29 cellular contexts compared by ENCODE assay signal in genomic region chrX:53227224-53227765, GRCh38. TPM values are rescaled to one million over a fixed set of nuclear protein-coding genes. Genes with fewer than 3 reads are reported as not detected.
DNase-seq lines count a peak whose midpoint lies in the region; ATAC-seq and TF ChIP-seq lines count a peak whose summit lies in the region.
"Had no signal": no experiment of that assay in that cellular context is flagged by ENCODE, and none has a peak within 500 bp of the region (broad histone marks: within the 10 kb centered on the region; RNA-seq: fewer than 3 reads in every experiment).

No MANE protein-coding gene starts in this region.

- DNase-seq in activated naive CD8-positive, alpha-beta T cell treated with anti-CD3 and anti-CD28 coated beads, Interleukin-2, amount 10 ng/mL, durations not matched to agents 7 days and 5 days, result no peak
- no peak for DNase-seq in activated naive CD8-positive, alpha-beta T cell treated with anti-CD3 and anti-CD28 coated beads, Interleukin-2, amount 50 U/mL, for 24 hours
- DNase-seq in HL-60 (ENCODE audit: low read depth in 1 of 2, low spot score in 1 of 2) (peak in 1 of 2 experiments; percentile 45), LoVo (ENCODE audit: low spot score) (no peak), SKM-1 (lab: John Stamatoyannopoulos, UW; ENCODE audit: unreplicated experiment) (no peak)
- DNase-seq: activated CD4-positive, alpha-beta T cell treated with anti-CD3 and anti-CD28 coated beads for 36 hours; activated gamma-delta T cell; activated naive CD8-positive, alpha-beta T cell treated with anti-CD3 and anti-CD28 coated beads for 36 hours; activated T-cell treated with anti-CD3 and anti-CD28 coated beads, Interleukin-2, amount 50 U/mL, for 1 hour; C1 segment of cervical spinal cord; colonic mucosa; DMS79; effector memory CD8-positive, alpha-beta T cell; GDM1; NCI-H1048; NCI-H1694; NCI-H446; NCI-H748 treated with DMSO at 0.1 percent for 48 hours; stimulated activated CD4-positive, alpha-beta T cell treated with anti-CD3 and anti-CD28 coated beads, Interleukin-2, amount 100 ng/mL, for 24 hours had no signal

- peaks cover 8% of the 10 kb centered on the region for H3K27me3 Mint-ChIP-seq in activated naive CD8-positive, alpha-beta T cell treated with anti-CD3 and anti-CD28 coated beads, Interleukin-2, amount 10 ng/mL, durations not matched to agents 7 days and 5 days
- H3K27me3 Mint-ChIP-seq in activated naive CD8-positive, alpha-beta T cell treated with anti-CD3 and anti-CD28 coated beads, Interleukin-2, amount 50 U/mL, for 24 hours, result no peaks in the 10 kb centered on the region
- H3K27me3 Mint-ChIP-seq: activated CD4-positive, alpha-beta T cell treated with anti-CD3 and anti-CD28 coated beads for 36 hours; activated naive CD8-positive, alpha-beta T cell treated with anti-CD3 and anti-CD28 coated beads for 36 hours; effector memory CD8-positive, alpha-beta T cell; stimulated activated naive CD8-positive, alpha-beta T cell treated with anti-CD3 and anti-CD28 coated beads, Interleukin-15, Interleukin-2, amounts not matched to agents 100 ng/mL and 50 ng/mL, for 24 hours had no signal

- H3K27ac ChIP-seq in HL-60 (replicated peaks) (peak overlapping the region; percentile 63), VCaP (peak overlapping the region; percentile 78; the same call in 1 of the 2 replicates)
- H3K27ac ChIP-seq: ascending aorta, colonic mucosa, KMS-11, right atrium auricular region, RWPE1, thoracic aorta had no signal

- H3K27ac Mint-ChIP-seq in activated naive CD8-positive, alpha-beta T cell treated with anti-CD3 and anti-CD28 coated beads, Interleukin-2, amount 10 ng/mL, durations not matched to agents 7 days and 5 days, result peak overlapping the region; percentile 69
- no peak overlapping the region for H3K27ac Mint-ChIP-seq in activated naive CD8-positive, alpha-beta T cell treated with anti-CD3 and anti-CD28 coated beads, Interleukin-2, amount 50 U/mL, for 24 hours
- H3K27ac Mint-ChIP-seq: activated CD4-positive, alpha-beta T cell treated with anti-CD3 and anti-CD28 coated beads for 36 hours; activated naive CD8-positive, alpha-beta T cell treated with anti-CD3 and anti-CD28 coated beads for 36 hours; effector memory CD8-positive, alpha-beta T cell; stimulated activated naive CD8-positive, alpha-beta T cell treated with anti-CD3 and anti-CD28 coated beads, Interleukin-15, Interleukin-2, amounts not matched to agents 100 ng/mL and 50 ng/mL, for 24 hours had no signal

- no peak overlapping the region for H3K4me3 ChIP-seq in HL-60 (replicated peaks; ENCODE audit: insufficient read depth, low read length)
- H3K4me3 ChIP-seq: ascending aorta, colonic mucosa, right atrium auricular region, smooth muscle cell, thoracic aorta had no signal

- no peaks in the 10 kb centered on the region for H3K27me3 ChIP-seq in HL-60 (ENCODE audit: insufficient read depth, poor library complexity, severe bottlenecking)
- H3K27me3 ChIP-seq: ascending aorta, colonic mucosa, right atrium auricular region had no signal

- POLR2A ChIA-PET in activated naive CD8-positive, alpha-beta T cell treated with anti-CD3 and anti-CD28 coated beads, Interleukin-2, amount 10 ng/mL, durations not matched to agents 7 days and 5 days (lab: Charles Lee), result no interaction called here

- H3K4me1 Mint-ChIP-seq in activated naive CD8-positive, alpha-beta T cell treated with anti-CD3 and anti-CD28 coated beads, Interleukin-2, amount 10 ng/mL, durations not matched to agents 7 days and 5 days, result peaks cover 21% of the 10 kb centered on the region
- H3K4me1 Mint-ChIP-seq in activated naive CD8-positive, alpha-beta T cell treated with anti-CD3 and anti-CD28 coated beads, Interleukin-2, amount 50 U/mL, for 24 hours, result peaks cover 27% of the 10 kb centered on the region

- peaks cover 7% of the 10 kb centered on the region for H3K36me3 Mint-ChIP-seq in activated naive CD8-positive, alpha-beta T cell treated with anti-CD3 and anti-CD28 coated beads, Interleukin-2, amount 10 ng/mL, durations not matched to agents 7 days and 5 days
- peaks cover 15% of the 10 kb centered on the region for H3K36me3 Mint-ChIP-seq in activated naive CD8-positive, alpha-beta T cell treated with anti-CD3 and anti-CD28 coated beads, Interleukin-2, amount 50 U/mL, for 24 hours (ENCODE audit: low read depth)

- ATAC-seq in activated naive CD8-positive, alpha-beta T cell treated with anti-CD3 and anti-CD28 coated beads, Interleukin-2, amount 10 ng/mL, durations not matched to agents 7 days and 5 days (ENCODE audit: low read depth), result no peak
- ATAC-seq in activated naive CD8-positive, alpha-beta T cell treated with anti-CD3 and anti-CD28 coated beads, Interleukin-2, amount 50 U/mL, for 24 hours, result no peak
- no peak for ATAC-seq in HG02642 (IDR thresholded peaks at IDR 0.05; ENCODE audit: poor library complexity, unreplicated experiment)
- ATAC-seq: activated CD4-positive, alpha-beta T cell treated with anti-CD3 and anti-CD28 coated beads for 36 hours; effector memory CD8-positive, alpha-beta T cell; left lobe of liver had no signal

- TF ChIP-seq CTCF in HL-60 (IDR thresholded peaks at IDR 0.05; ENCODE audit: insufficient read depth, low read length) (no peak), VCaP (conservative IDR thresholded peaks at IDR 0.05) (no peak)

- H3K4me3 Mint-ChIP-seq in activated naive CD8-positive, alpha-beta T cell treated with anti-CD3 and anti-CD28 coated beads, Interleukin-2, amount 10 ng/mL, durations not matched to agents 7 days and 5 days, result peak overlapping the region; percentile 17
- H3K4me3 Mint-ChIP-seq in activated naive CD8-positive, alpha-beta T cell treated with anti-CD3 and anti-CD28 coated beads, Interleukin-2, amount 50 U/mL, for 24 hours, result no peak overlapping the region
- H3K4me3 Mint-ChIP-seq: activated CD4-positive, alpha-beta T cell treated with anti-CD3 and anti-CD28 coated beads for 36 hours; activated naive CD8-positive, alpha-beta T cell treated with anti-CD3 and anti-CD28 coated beads for 36 hours; effector memory CD8-positive, alpha-beta T cell; stimulated activated naive CD8-positive, alpha-beta T cell treated with anti-CD3 and anti-CD28 coated beads, Interleukin-15, Interleukin-2, amounts not matched to agents 100 ng/mL and 50 ng/mL, for 24 hours had no signal

- no peaks in the 10 kb centered on the region for H3K9me3 Mint-ChIP-seq in activated naive CD8-positive, alpha-beta T cell treated with anti-CD3 and anti-CD28 coated beads, Interleukin-2, amount 10 ng/mL, durations not matched to agents 7 days and 5 days
- no peaks in the 10 kb centered on the region for H3K9me3 Mint-ChIP-seq in activated naive CD8-positive, alpha-beta T cell treated with anti-CD3 and anti-CD28 coated beads, Interleukin-2, amount 50 U/mL, for 24 hours
- H3K9me3 Mint-ChIP-seq: activated naive CD8-positive, alpha-beta T cell treated with anti-CD3 and anti-CD28 coated beads for 36 hours; effector memory CD8-positive, alpha-beta T cell; stimulated activated naive CD8-positive, alpha-beta T cell treated with anti-CD3 and anti-CD28 coated beads, Interleukin-15, Interleukin-2, amounts not matched to agents 100 ng/mL and 50 ng/mL, for 24 hours had no signal

RNA-seq across cellular contexts. Expression of gene KDM5C, which starts 2.3 kb away (rescaled TPM):
- 100 to 1,000 TPM in 1 of 2 experiments, 10 to 100 TPM in 1; 97.8 to 108 TPM for total RNA-seq in activated naive CD8-positive, alpha-beta T cell treated with anti-CD3 and anti-CD28 coated beads, Interleukin-2, amount 10 ng/mL, durations not matched to agents 7 days and 5 days

RNA-seq across cellular contexts. Expression of gene IQSEC2, which starts 54.1 kb away (rescaled TPM):
- total RNA-seq in activated naive CD8-positive, alpha-beta T cell treated with anti-CD3 and anti-CD28 coated beads, Interleukin-2, amount 10 ng/mL, durations not matched to agents 7 days and 5 days, result under 1 TPM; 0.82 to 0.83 TPM
